In the genomic region with DNA sequence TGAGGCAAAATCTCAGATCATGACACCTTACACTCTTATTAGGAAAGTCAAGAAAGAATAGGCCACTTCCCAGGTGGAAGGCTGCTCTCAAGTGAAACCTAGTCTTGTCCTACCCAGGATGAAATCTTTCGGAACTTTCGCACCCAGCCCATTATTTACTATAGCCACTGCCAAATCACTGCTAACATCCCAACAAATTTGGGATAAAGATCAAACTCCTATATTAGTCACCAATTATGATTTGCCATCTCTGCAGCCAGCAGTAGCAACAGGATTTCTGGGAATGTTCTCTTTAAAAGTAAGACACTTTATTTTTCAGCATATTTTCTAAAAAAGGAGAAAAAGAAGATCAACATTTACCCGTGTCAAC, we compare ENCODE assay signal across 1 cellular context.
TF ChIP-seq lines count a peak whose summit lies in the region.

No MANE protein-coding gene starts in this region.

TF ChIP-seq in SK-N-SH, 30 proteins besides CTCF, POLR2A, EP300 and RAD21:
- TF ChIP-seq NFIC (IDR thresholded peaks at IDR 0.05; ENCODE audit: borderline replicate concordance) = peak; percentile 46; the same call in 1 of the 2 replicates
- TF ChIP-seq FOSL2 (IDR thresholded peaks at IDR 0.05; ENCODE audit: borderline replicate concordance, low read depth) = 0 out of 2 replicates have a peak, but pooled peaks have one; percentile 24
- TF ChIP-seq SMC3 (IDR thresholded peaks at IDR 0.05; ENCODE audit: low read depth, low read length) = no peak
- 0 out of 2 replicates have a peak, but pooled peaks have one; percentile 26 for TF ChIP-seq JUND (IDR thresholded peaks at IDR 0.05)
TF ChIP-seq in SK-N-SH: peak in this region for 3.
